In genomic region chr10:5095687-5096086, GRCh38 we compare ENCODE assay signal across 17 cellular contexts. TPM values are rescaled to one million over a fixed set of nuclear protein-coding genes. Genes with fewer than 3 reads are reported as not detected.
DNase-seq lines count a peak whose midpoint lies in the region; ATAC-seq and TF ChIP-seq lines count a peak whose summit lies in the region.
"Had no signal": no experiment of that assay in that cellular context is flagged by ENCODE, and none has a peak within 500 bp of the region (broad histone marks: within the 10 kb centered on the region; RNA-seq: fewer than 3 reads in every experiment).

No MANE protein-coding gene starts in this region.

- no peaks in the 10 kb centered on the region for H3K79me2 ChIP-seq in osteoblast (ENCODE audit: insufficient read depth, low read length)

- H3K4me3 ChIP-seq in left ventricle myocardium inferior (peak overlapping the region; percentile 72), fibroblast of the aortic adventitia (ENCODE audit: low read depth, low read length) (peak overlapping the region; percentile 70), osteoblast (ENCODE audit: insufficient read depth, low read length) (peak overlapping the region; percentile 75), aorta (ENCODE audit: low read length in 2 of 2) (peak overlapping the region; percentile 59 to 96), brain microvascular endothelial cell (ENCODE audit: low read depth, low read length) (no peak overlapping the region)

- H2AFZ ChIP-seq in osteoblast (ENCODE audit: low read length) = peak overlapping the region; percentile 72

- H4K20me1 ChIP-seq in osteoblast (ENCODE audit: insufficient read depth, low read length) = no peaks in the 10 kb centered on the region

- in situ Hi-C loops in brain microvascular endothelial cell (cut with HindIII; ENCODE audit: low pct_ligation_motif_present, low sequenced_read_pairs) = no loop called here

- intact Hi-C loops in left ventricle myocardium inferior (cut with micrococcal nuclease) (loop anchor here (2.0 kb wide), 1 partner anchor 247 kb away; no protein-coding TSS in a partner anchor), cardiac septum (cut with DNase I) (no loop called here), aorta (cut with DNase I) (loop anchor here (2.0 to 5.0 kb wide), 2 partner anchors 78 to 245 kb away; no protein-coding TSS in a partner anchor)

- peak overlapping the region; percentile 89 for H3K4me2 ChIP-seq in osteoblast (ENCODE audit: insufficient read depth, low read length)

- H3K4me1 ChIP-seq in left ventricle myocardium inferior (peaks cover 18% of the 10 kb centered on the region), osteoblast (ENCODE audit: insufficient read depth, low read length) (peaks cover 5% of the 10 kb centered on the region), aorta (ENCODE audit: control insufficient read depth in 1 of 2, insufficient read depth in 2 of 2, low read length in 2 of 2) (no peaks in the 10 kb centered on the region)

- no peak for TF ChIP-seq CTCF in left ventricle myocardium inferior (IDR thresholded peaks at IDR 0.05; ENCODE audit: borderline replicate concordance)
- TF ChIP-seq CTCF in fibroblast of the aortic adventitia (IDR thresholded peaks at IDR 0.05; ENCODE audit: insufficient read depth, low read length) = peak; percentile 12
- TF ChIP-seq CTCF in osteoblast (IDR thresholded peaks at IDR 0.05; ENCODE audit: extremely low read depth, low read depth, low read length) = no peak
- TF ChIP-seq CTCF in brain microvascular endothelial cell (IDR thresholded peaks at IDR 0.05; ENCODE audit: low read depth, low read length, missing control alignments) = no peak

- 61 to 80% methylated on average over 4 of the region's 4 CpGs for WGBS in aorta, 2 donors

- peaks cover 35% of the 10 kb centered on the region for H3K36me3 ChIP-seq in left ventricle myocardium inferior
- no peaks in the 10 kb centered on the region for H3K36me3 ChIP-seq in osteoblast (ENCODE audit: insufficient read depth, low read length)
- peaks cover 2 to 9% of the 10 kb centered on the region in 2 donors for H3K36me3 ChIP-seq in aorta (ENCODE audit: control insufficient read depth in 1 of 2, insufficient read depth in 2 of 2, low read length in 1 of 2)
- H3K36me3 ChIP-seq in brain microvascular endothelial cell (replicated peaks) = no peaks in the 10 kb centered on the region

- H3K27ac ChIP-seq in left ventricle myocardium inferior (replicated peaks) (peak overlapping the region; percentile 83), osteoblast (ENCODE audit: low read depth, low read length) (no peak overlapping the region), aorta (ENCODE audit: low read depth in 1 of 2, low read length in 2 of 2) (no peak overlapping the region), brain microvascular endothelial cell (no peak overlapping the region)
- H3K27ac ChIP-seq: adrenal gland had no signal

- H3K27me3 ChIP-seq in left ventricle myocardium inferior (ENCODE audit: low read depth) (no peaks in the 10 kb centered on the region), osteoblast (ENCODE audit: insufficient read depth, low read length) (no peaks in the 10 kb centered on the region), aorta (ENCODE audit: control insufficient read depth in 1 of 2, insufficient read depth in 2 of 2, low read length in 1 of 2) (no peaks in the 10 kb centered on the region), brain microvascular endothelial cell (replicated peaks) (no peaks in the 10 kb centered on the region)
- H3K27me3 ChIP-seq: adrenal gland, gastroesophageal sphincter had no signal

- H3K9me3 ChIP-seq in left ventricle myocardium inferior (replicated peaks) (peaks cover 9% of the 10 kb centered on the region), osteoblast (ENCODE audit: low read depth, low read length) (no peaks in the 10 kb centered on the region), aorta (ENCODE audit: control insufficient read depth, low read length) (no peaks in the 10 kb centered on the region)
- H3K9me3 ChIP-seq: adrenal gland, gastroesophageal sphincter had no signal

- DNase-seq in left ventricle myocardium inferior = no peak
- DNase-seq in cardiac septum (ENCODE audit: low spot score) = no peak
- DNase-seq in fibroblast of the aortic adventitia (ENCODE audit: low read depth) = peak; percentile 52
- DNase-seq in osteoblast (ENCODE audit: insufficient read length, low spot score, missing footprints) = peak; percentile 22
- no peak for DNase-seq in aorta
- DNase-seq in brain microvascular endothelial cell = no peak
- DNase-seq in cerebellum (ENCODE audit: low spot score) = no peak
- DNase-seq: activated CD4-positive, alpha-beta T cell treated with anti-CD3 and anti-CD28 coated beads, Interleukin-2, amount 10 ng/mL, durations not matched to agents 24 days and 14 days; activated T-cell treated with anti-CD3 and anti-CD28 coated beads, Interleukin-2, amount 50 U/mL, for 1 hour; adrenal gland; Kasumi-1; naive thymus-derived CD4-positive, alpha-beta T cell; NCI-H187 treated with DMSO at 0.1 percent for 48 hours; NCI-H526; T1000 had no signal

- ATAC-seq in aorta (ENCODE audit: low FRiP score) (no peak), HG02840 (IDR thresholded peaks at IDR 0.05; ENCODE audit: low FRiP score, unreplicated experiment) (no peak)
- ATAC-seq: gastroesophageal sphincter; naive thymus-derived CD4-positive, alpha-beta T cell had no signal

RNA-seq across cellular contexts. Expression of gene AKR1C3, which starts 1.5 kb away (rescaled TPM):
- 27.1 TPM for total RNA-seq in left ventricle myocardium inferior
- 15.2 TPM for total RNA-seq in cardiac septum
- total RNA-seq in fibroblast of the aortic adventitia (ENCODE audit: low replicate concordance) = 74.2 and 169 TPM in 2 replicates
- total RNA-seq in osteoblast = 207 and 238 TPM in 2 replicates
- total RNA-seq in aorta = 10 to 100 TPM; 36.2 to 98.8 TPM
- polyA plus RNA-seq in aorta = 100 to 1,000 TPM; 153 to 180 TPM
- 1.6 TPM for total RNA-seq in cerebellum
- total RNA-seq: activated CD4-positive, alpha-beta T cell treated with anti-CD3 and anti-CD28 coated beads, Interleukin-2, amount 10 ng/mL, durations not matched to agents 24 days and 14 days had no signal

Comparison
In these comparisons a context has a peak if more than half of its experiments do, and no peak if none do; other contexts are left out.
1. DNase-seq: peak in fibroblast of the aortic adventitia (single experiment) and osteoblast (single experiment); none in left ventricle myocardium inferior (single experiment), cardiac septum (single experiment), aorta (0 of 2), brain microvascular endothelial cell (single experiment) and cerebellum (single experiment).